26 cellular contexts compared by ENCODE assay signal in genomic region chr6:3417473-3417872, GRCh38.
"Had no signal": no experiment of that assay in that cellular context is flagged by ENCODE, and none has a peak within 500 bp of the region (broad histone marks: within the 10 kb centered on the region; RNA-seq: fewer than 3 reads in every experiment).

No MANE protein-coding gene starts in this region.

- H3K9me3 Mint-ChIP-seq: activated CD4-positive, alpha-beta T cell treated with anti-CD3 and anti-CD28 coated beads, Interleukin-2, amount 10 ng/mL, durations not matched to agents 24 days and 14 days; activated naive CD4-positive, alpha-beta T cell treated with anti-CD3 and anti-CD28 coated beads, Interleukin-2, amount 50 U/mL, for 72 hours; activated naive CD8-positive, alpha-beta T cell treated with anti-CD3 and anti-CD28 coated beads, Interleukin-2, amount 50 U/mL, for 24 hours; activated T-cell treated with anti-CD3 and anti-CD28 coated beads, Interleukin-2, amount 50 U/mL, for 24 hours; central memory CD8-positive, alpha-beta T cell had no signal

- H3K4me3 ChIP-seq: ascending aorta, Peyer's patch had no signal

- H3K27me3 ChIP-seq: ascending aorta, Peyer's patch had no signal

- H3K4me1 Mint-ChIP-seq: activated B cell treated with CpG ODN at 0.5 μM for 24 hours; central memory CD8-positive, alpha-beta T cell had no signal

- H3K36me3 Mint-ChIP-seq: activated CD8-positive, alpha-beta memory T cell treated with anti-CD3 and anti-CD28 coated beads, Interleukin-2, amount 10 ng/mL, durations not matched to agents 7 days and 5 days; activated naive CD4-positive, alpha-beta T cell treated with anti-CD3 and anti-CD28 coated beads, Interleukin-2, amount 50 U/mL, for 72 hours had no signal

- H3K27ac Mint-ChIP-seq: activated B cell treated with CpG ODN at 0.5 μM for 24 hours; activated CD4-positive, alpha-beta T cell treated with anti-CD3 and anti-CD28 coated beads, Interleukin-2, amount 10 ng/mL, durations not matched to agents 24 days and 14 days; activated CD8-positive, alpha-beta memory T cell treated with anti-CD3 and anti-CD28 coated beads, Interleukin-2, amount 10 ng/mL, durations not matched to agents 7 days and 5 days; activated naive CD4-positive, alpha-beta T cell treated with anti-CD3 and anti-CD28 coated beads, Interleukin-2, amount 50 U/mL, for 72 hours; activated naive CD8-positive, alpha-beta T cell treated with anti-CD3 and anti-CD28 coated beads, Interleukin-2, amount 50 U/mL, for 24 hours; activated T-cell treated with anti-CD3 and anti-CD28 coated beads, Interleukin-2, amount 50 U/mL, for 24 hours; T-helper 17 cell had no signal

- DNase-seq: activated B cell treated with CpG ODN at 0.5 μM for 24 hours; activated CD4-positive, alpha-beta T cell treated with anti-CD3 and anti-CD28 coated beads for 1 hour; activated CD4-positive, alpha-beta T cell treated with anti-CD3 and anti-CD28 coated beads, Interleukin-2, amount 10 ng/mL, durations not matched to agents 24 days and 14 days; activated CD4-positive, alpha-beta T cell treated with anti-CD3 and anti-CD28 coated beads, Interleukin-2, amount 50 U/mL, for 48 hours; activated CD8-positive, alpha-beta memory T cell treated with anti-CD3 and anti-CD28 coated beads, Interleukin-2, amount 10 ng/mL, durations not matched to agents 7 days and 5 days; activated effector memory CD4-positive, alpha-beta T cell treated with anti-CD3 and anti-CD28 coated beads, Interleukin-2, amount 50 U/mL, for 16 hours; activated naive CD4-positive, alpha-beta T cell treated with Interleukin-2 at 50 U/mL for 16 hours; activated naive CD8-positive, alpha-beta T cell treated with anti-CD3 and anti-CD28 coated beads, Interleukin-2, amount 50 U/mL, for 24 hours; activated T-cell treated with anti-CD3 and anti-CD28 coated beads, Interleukin-2, amount 50 U/mL, for 24 hours; amniotic stem cell; KG1; NCI-H1048; NCI-H146; NCI-H187 treated with DMSO at 0.1 percent for 48 hours; NCI-H2081 treated with DMSO at 0.1 percent for 48 hours; NCI-H510A treated with DMSO at 0.1 percent for 48 hours; NK-92 treated with Interleukin-12 subunit alpha and Interleukin-12 subunit beta, amount 100 ng/mL, for 24 hours; OCI-M1; Peyer's patch; SHP77 treated with DMSO at 0.1 percent for 48 hours; T-helper 17 cell; T-helper 9 cell had no signal

- H3K4me3 Mint-ChIP-seq: activated B cell treated with CpG ODN at 0.5 μM for 24 hours; activated CD4-positive, alpha-beta T cell treated with anti-CD3 and anti-CD28 coated beads, Interleukin-2, amount 10 ng/mL, durations not matched to agents 24 days and 14 days; activated CD8-positive, alpha-beta memory T cell treated with anti-CD3 and anti-CD28 coated beads, Interleukin-2, amount 10 ng/mL, durations not matched to agents 7 days and 5 days; activated naive CD8-positive, alpha-beta T cell treated with anti-CD3 and anti-CD28 coated beads, Interleukin-2, amount 50 U/mL, for 24 hours; activated T-cell treated with anti-CD3 and anti-CD28 coated beads, Interleukin-2, amount 50 U/mL, for 24 hours; brain; central memory CD8-positive, alpha-beta T cell; T-helper 17 cell had no signal

- H3K9me3 ChIP-seq: ascending aorta, Peyer's patch had no signal

- H3K4me1 ChIP-seq: ascending aorta had no signal

- H3K36me3 ChIP-seq: ascending aorta had no signal

- ATAC-seq: activated CD8-positive, alpha-beta memory T cell treated with anti-CD3 and anti-CD28 coated beads, Interleukin-2, amount 10 ng/mL, durations not matched to agents 7 days and 5 days; activated naive CD4-positive, alpha-beta T cell treated with anti-CD3 and anti-CD28 coated beads, Interleukin-2, amount 50 U/mL, for 72 hours; activated naive CD8-positive, alpha-beta T cell treated with anti-CD3 and anti-CD28 coated beads, Interleukin-2, amount 50 U/mL, for 24 hours; T-helper 17 cell had no signal

- H3K27me3 Mint-ChIP-seq: activated naive CD8-positive, alpha-beta T cell treated with anti-CD3 and anti-CD28 coated beads, Interleukin-2, amount 50 U/mL, for 24 hours; activated T-cell treated with anti-CD3 and anti-CD28 coated beads, Interleukin-2, amount 50 U/mL, for 24 hours; brain had no signal

- H3K27ac ChIP-seq: ascending aorta, Peyer's patch had no signal
